Comparison of ENCODE assay signal across 19 cellular contexts in the genomic region with DNA sequence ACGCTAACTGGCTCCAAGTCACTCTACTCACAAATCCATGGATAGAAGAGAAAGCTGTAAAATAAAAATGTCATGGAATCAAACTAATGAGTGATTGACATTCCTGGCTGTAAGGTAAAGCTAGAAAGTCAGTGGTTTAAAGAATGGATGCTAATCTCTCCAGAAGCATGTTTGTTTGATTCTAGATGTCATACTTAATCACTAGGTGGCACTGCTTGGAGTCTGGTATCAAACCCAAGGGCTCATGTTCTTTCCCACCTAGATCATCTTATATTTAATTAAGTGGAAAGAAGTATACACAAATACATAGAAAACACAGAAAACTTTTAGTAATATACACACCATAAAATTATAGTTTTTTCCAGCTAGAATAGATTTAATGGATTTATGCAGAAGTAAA.
DNase-seq lines count a peak whose midpoint lies in the region; ATAC-seq and TF ChIP-seq lines count a peak whose summit lies in the region.
"Had no signal": no experiment of that assay in that cellular context is flagged by ENCODE, and none has a peak within 500 bp of the region (broad histone marks: within the 10 kb centered on the region; RNA-seq: fewer than 3 reads in every experiment).

No MANE protein-coding gene starts in this region.

- no peaks in the 10 kb centered on the region for H3F3A ChIP-seq in Loucy (ENCODE audit: low read depth)

- ATAC-seq in Right ventricle myocardium superior (ENCODE audit: poor library complexity) = no peak
- no peak for ATAC-seq in GM21381 (IDR thresholded peaks at IDR 0.05; ENCODE audit: unreplicated experiment)

- H3K4me3 ChIP-seq in cardiac muscle cell (no peak overlapping the region), Loucy (ENCODE audit: low read length, poor library complexity, severe bottlenecking) (no peak overlapping the region), brain microvascular endothelial cell (ENCODE audit: low read depth, low read length) (no peak overlapping the region), retinal pigment epithelial cell (ENCODE audit: low read length) (no peak overlapping the region)
- H3K4me3 ChIP-seq: MG63, sigmoid colon, suprapubic skin had no signal

- in situ Hi-C loops in brain microvascular endothelial cell (cut with HindIII; ENCODE audit: low pct_ligation_motif_present, low sequenced_read_pairs) = no loop called here

- H3K9me2 ChIP-seq in Loucy (replicated peaks; ENCODE audit: low read depth, low read length) = no peaks in the 10 kb centered on the region

- H3K4me1 ChIP-seq in cardiac muscle cell (ENCODE audit: low read depth) (no peaks in the 10 kb centered on the region), Loucy (ENCODE audit: insufficient read depth, low read length, poor library complexity, severe bottlenecking) (no peaks in the 10 kb centered on the region)
- H3K4me1 ChIP-seq: sigmoid colon, suprapubic skin had no signal

- H2AFZ ChIP-seq in Loucy (ENCODE audit: low read length) = no peak overlapping the region

- H3K36me3 ChIP-seq in cardiac muscle cell (no peaks in the 10 kb centered on the region), Loucy (ENCODE audit: insufficient read depth, low read length) (no peaks in the 10 kb centered on the region), brain microvascular endothelial cell (replicated peaks) (no peaks in the 10 kb centered on the region)
- H3K36me3 ChIP-seq: MG63, sigmoid colon, suprapubic skin had no signal

- peak; percentile 22 for TF ChIP-seq CTCF in cardiac muscle cell (IDR thresholded peaks at IDR 0.05; ENCODE audit: low read depth, low read length)
- peak; percentile 31; the same call in 1 of the 2 replicates for TF ChIP-seq CTCF in Loucy (conservative IDR thresholded peaks at IDR 0.05; ENCODE audit: low read length)
- TF ChIP-seq CTCF in brain microvascular endothelial cell (IDR thresholded peaks at IDR 0.05; ENCODE audit: low read depth, low read length, missing control alignments) = peak; percentile 39
- peak; percentile 22 for TF ChIP-seq CTCF in retinal pigment epithelial cell (conservative IDR thresholded peaks at IDR 0.05; ENCODE audit: low read depth, low read length)

- no peaks in the 10 kb centered on the region for H3K27me3 ChIP-seq in cardiac muscle cell
- no peaks in the 10 kb centered on the region for H3K27me3 ChIP-seq in Loucy (ENCODE audit: insufficient read depth, low read length, poor library complexity, severe bottlenecking)
- H3K27me3 ChIP-seq in brain microvascular endothelial cell (replicated peaks) = no peaks in the 10 kb centered on the region
- H3K27me3 ChIP-seq: MG63, sigmoid colon, suprapubic skin had no signal

- H3K79me2 ChIP-seq in Loucy (ENCODE audit: insufficient read depth, low read length) = no peaks in the 10 kb centered on the region

- H3K9ac ChIP-seq in Loucy (ENCODE audit: low read depth, low read length, poor library complexity, severe bottlenecking) = no peak overlapping the region

- H3K9me3 ChIP-seq in cardiac muscle cell (ENCODE audit: low read depth) = no peaks in the 10 kb centered on the region
- H3K9me3 ChIP-seq in Loucy (ENCODE audit: insufficient read depth, low read depth, low read length) = no peaks in the 10 kb centered on the region
- H3K9me3 ChIP-seq: MG63 had no signal

- H4K20me1 ChIP-seq in Loucy (ENCODE audit: insufficient read depth, low read length, poor library complexity, severe bottlenecking) = no peaks in the 10 kb centered on the region

- no peak overlapping the region for H3K27ac ChIP-seq in cardiac muscle cell
- no peak overlapping the region for H3K27ac ChIP-seq in brain microvascular endothelial cell
- H3K27ac ChIP-seq: sigmoid colon, suprapubic skin had no signal

- no peak overlapping the region for H3K4me2 ChIP-seq in Loucy (ENCODE audit: low read depth, low read length, poor library complexity, severe bottlenecking)

- intact Hi-C loops in Right ventricle myocardium superior (cut with DNase I) = no loop called here

- DNase-seq in cardiac muscle cell (ENCODE audit: low read depth in 1 of 2, low spot score in 1 of 2) (peak in 1 of 2 donors; percentile 16), Right ventricle myocardium superior (no peak), brain microvascular endothelial cell (no peak), retinal pigment epithelial cell (ENCODE audit: low read depth) (no peak), NCI-H510A treated with DMSO at 0.1 percent for 48 hours (lab: John Stamatoyannopoulos, UW) (no peak), NCI-H2227 (lab: John Stamatoyannopoulos, UW; ENCODE audit: unreplicated experiment) (no peak)
- DNase-seq: activated CD4-positive, alpha-beta T cell treated with anti-CD3 and anti-CD28 coated beads for 1 hour; activated naive CD4-positive, alpha-beta T cell treated with Interleukin-2 at 50 U/mL for 16 hours; Calu3; effector CD4-positive, alpha-beta T cell; HFFc6; MG63; NCI-H2081 treated with DMSO at 0.1 percent for 48 hours; NCI-H69; occipital lobe; sigmoid colon had no signal
